Comparison of ENCODE assay signal across 9 cellular contexts in genomic region chr1:155051342-155051776, GRCh38. TPM values are rescaled to one million over a fixed set of nuclear protein-coding genes. Genes with fewer than 3 reads are reported as not detected.
DNase-seq lines count a peak whose midpoint lies in the region; ATAC-seq and TF ChIP-seq lines count a peak whose summit lies in the region.
"Had no signal": no experiment of that assay in that cellular context is flagged by ENCODE, and none has a peak within 500 bp of the region (broad histone marks: within the 10 kb centered on the region; RNA-seq: fewer than 3 reads in every experiment).

No MANE protein-coding gene starts in this region.

- peak overlapping the region; percentile 82 for H3K4me3 Mint-ChIP-seq in activated T-cell treated with anti-CD3 and anti-CD28 coated beads, Interleukin-2, amount 50 U/mL, for 4 hours

- H3K27me3 Mint-ChIP-seq in activated T-cell treated with anti-CD3 and anti-CD28 coated beads, Interleukin-2, amount 50 U/mL, for 4 hours (ENCODE audit: low read depth) = no peaks in the 10 kb centered on the region

- in situ Hi-C loops in HAP-1 (cut with MboI; ENCODE audit: low sequenced_read_pairs) = loop anchor here (5.0 kb wide), 1 partner anchor 89 kb away; the partner anchor contains the start of gene PYGO2

- H3K27ac ChIP-seq in hepatocyte (peak overlapping the region; percentile 57), spleen (peak overlapping the region; percentile 14 to 95 (median 90))

- H3K27me3 ChIP-seq in HAP-1 (ENCODE audit: low read depth) (no peaks in the 10 kb centered on the region), hepatocyte (no peaks in the 10 kb centered on the region), spleen (replicated peaks in 1 of 7) (no peaks in the 10 kb centered on the region)

- peaks cover 25% of the 10 kb centered on the region for H3K4me1 ChIP-seq in HAP-1
- peaks cover 25% of the 10 kb centered on the region for H3K4me1 ChIP-seq in hepatocyte (ENCODE audit: insufficient read depth)
- H3K4me1 ChIP-seq in spleen = peaks cover 11 to 51% (median 43%) of the 10 kb centered on the region in 6 donors

- no peaks in the 10 kb centered on the region for H4K20me1 ChIP-seq in hepatocyte (ENCODE audit: insufficient read depth, poor library complexity, severe bottlenecking)

- no peak for ATAC-seq in activated T-cell treated with anti-CD3 and anti-CD28 coated beads, Interleukin-2, amount 50 U/mL, for 4 hours
- ATAC-seq in GM18505 (IDR thresholded peaks at IDR 0.05; ENCODE audit: unreplicated experiment) = no peak

- DNase-seq in AG09309 (ENCODE audit: low read depth) (no peak), HAP-1 (ENCODE audit: low spot score in 2 of 2) (no peak), hepatocyte (ENCODE audit: low spot score) (no peak), spleen (no peak), occipital lobe (lab: John Stamatoyannopoulos, UW) (no peak), glomerular visceral epithelial cell (ENCODE audit: extremely low spot score) (no peak)
- DNase-seq in activated T-cell treated with anti-CD3 and anti-CD28 coated beads, Interleukin-2, amount 50 U/mL, for 4 hours = no peak

- H3K9me3 Mint-ChIP-seq in activated T-cell treated with anti-CD3 and anti-CD28 coated beads, Interleukin-2, amount 50 U/mL, for 4 hours = no peaks in the 10 kb centered on the region

- TF ChIP-seq POLR2A in spleen (IDR thresholded peaks at IDR 0.05) = no peak
- TF ChIP-seq POLR2A in GM18505 (IDR thresholded peaks at IDR 0.05; ENCODE audit: borderline replicate concordance, extremely low read depth, insufficient read depth, insufficient read length) = no peak

- H2AFZ ChIP-seq in hepatocyte = peak overlapping the region; percentile 84

- H3K79me2 ChIP-seq in hepatocyte = no peaks in the 10 kb centered on the region

- H3K4me3 ChIP-seq in AG09309 (ENCODE audit: control insufficient read depth, low read depth, low read length) (peak overlapping the region; percentile 76), HAP-1 (peak overlapping the region; percentile 81), hepatocyte (peak overlapping the region; percentile 92), spleen (peak overlapping the region; percentile 56 to 94 (median 72))

- H3K4me1 Mint-ChIP-seq in activated T-cell treated with anti-CD3 and anti-CD28 coated beads, Interleukin-2, amount 50 U/mL, for 4 hours (ENCODE audit: low read depth) = peaks cover 20% of the 10 kb centered on the region

- WGBS in hepatocyte (ENCODE audit: low lambda C conversion rate, missing lambda C conversion rate) = under 1% methylated on average over 23 of the region's 31 CpGs
- 0 to 1% (median 0%) methylated on average over 22 to 31 of the region's 31 CpGs for WGBS in spleen, 5 donors

- H3K36me3 Mint-ChIP-seq in activated T-cell treated with anti-CD3 and anti-CD28 coated beads, Interleukin-2, amount 50 U/mL, for 4 hours (ENCODE audit: insufficient read depth) = peaks cover 2% of the 10 kb centered on the region

- TF ChIP-seq CTCF in AG09309 (IDR thresholded peaks at IDR 0.05; ENCODE audit: control insufficient read depth, insufficient read depth, low read depth, low read length, missing control alignments) (no peak), hepatocyte (IDR thresholded peaks at IDR 0.05; ENCODE audit: poor library complexity) (no peak), spleen (IDR thresholded peaks at IDR 0.05 in 8 of 11, conservative IDR thresholded peaks at IDR 0.05 in 3 of 11) (no peak)

- no peaks in the 10 kb centered on the region for H3K9me3 ChIP-seq in HAP-1
- H3K9me3 ChIP-seq in hepatocyte (ENCODE audit: low read depth) = no peaks in the 10 kb centered on the region
- no peaks in the 10 kb centered on the region for H3K9me3 ChIP-seq in spleen

- no peaks in the 10 kb centered on the region for H3K9me2 ChIP-seq in hepatocyte (replicated peaks; ENCODE audit: insufficient read depth)

- intact Hi-C loops in spleen (cut with DNase I; ENCODE audit: low total_unique reads) = no loop called here

- peaks cover 27% of the 10 kb centered on the region for H3K36me3 ChIP-seq in HAP-1 (replicated peaks)
- no peaks in the 10 kb centered on the region for H3K36me3 ChIP-seq in hepatocyte (replicated peaks; ENCODE audit: insufficient read depth, low read depth)
- H3K36me3 ChIP-seq in spleen = peaks cover 0 to 31% (median 20%) of the 10 kb centered on the region in 6 donors

- H3K4me2 ChIP-seq in hepatocyte = peak overlapping the region; percentile 93

RNA-seq across cellular contexts. Expression of gene ADAM15, which starts 0.2 kb away (rescaled TPM):
- 10 to 100 TPM; 46.3 to 63.4 (median 48.8) TPM for total RNA-seq in activated T-cell treated with anti-CD3 and anti-CD28 coated beads, Interleukin-2, amount 50 U/mL, for 4 hours
- total RNA-seq in hepatocyte (44.8 and 55.7 TPM in 2 replicates), spleen (100 to 1,000 TPM in 2 of 7 donors, 10 to 100 TPM in 5; 70.8 to 205 (median 84.6) TPM), occipital lobe (13.3 TPM)
- polyA plus RNA-seq in hepatocyte (108 and 117 TPM in 2 replicates), spleen (100 to 1,000 TPM in 2 of 3 donors, 10 to 100 TPM in 1; 76.4 to 313 (median 286) TPM)

RNA-seq across cellular contexts. Expression of gene EFNA4, which starts 12.2 kb away (rescaled TPM):
- 1 to 10 TPM; 4.2 to 4.5 (median 4.3) TPM for total RNA-seq in activated T-cell treated with anti-CD3 and anti-CD28 coated beads, Interleukin-2, amount 50 U/mL, for 4 hours
- total RNA-seq in hepatocyte (20.5 and 21.3 TPM in 2 replicates), spleen (1 to 10 TPM; 4.6 to 7.7 (median 6.0) TPM), occipital lobe (0.62 TPM)
- polyA plus RNA-seq in hepatocyte (16.3 and 18.1 TPM in 2 replicates), spleen (1 to 10 TPM; 7.3 to 9.5 (median 8.7) TPM)

RNA-seq across cellular contexts. Expression of gene DCST1, which starts 17.7 kb away (rescaled TPM):
- total RNA-seq in activated T-cell treated with anti-CD3 and anti-CD28 coated beads, Interleukin-2, amount 50 U/mL, for 4 hours = not detected
- total RNA-seq in hepatocyte (0.60 TPM in 1 of 2 replicates, not detected in the other), spleen (not detected), occipital lobe (not detected)
- polyA plus RNA-seq in hepatocyte (0.12 TPM in 1 of 2 replicates, not detected in the other), spleen (not detected)
- total RNA-seq: myocyte had no signal

RNA-seq across cellular contexts. Expression of gene DCST2, which starts 17.8 kb away (rescaled TPM):
- total RNA-seq in activated T-cell treated with anti-CD3 and anti-CD28 coated beads, Interleukin-2, amount 50 U/mL, for 4 hours = under 1 TPM in 1 of 3 donors, not detected in 2; 0.08 TPM
- total RNA-seq in hepatocyte (0.04 and 1.6 TPM in 2 replicates), spleen (1 to 10 TPM in 2 of 7 donors, under 1 TPM in 4, not detected in 1; 0.54 to 4.1 (median 0.71) TPM), occipital lobe (0.16 TPM)
- polyA plus RNA-seq in hepatocyte (0.40 and 0.47 TPM in 2 replicates), spleen (1 to 10 TPM; 1.0 to 2.1 (median 1.7) TPM)
- total RNA-seq: myocyte had no signal

RNA-seq across cellular contexts. Expression of gene EFNA3, which starts 27.3 kb away (rescaled TPM):
- total RNA-seq in activated T-cell treated with anti-CD3 and anti-CD28 coated beads, Interleukin-2, amount 50 U/mL, for 4 hours = 1 to 10 TPM in 2 of 3 donors, under 1 TPM in 1; 0.84 to 2.0 (median 1.1) TPM
- total RNA-seq in hepatocyte (4.0 and 5.5 TPM in 2 replicates), spleen (1 to 10 TPM in 6 of 7 donors, not detected in 1; 1.6 to 4.3 (median 2.4) TPM), occipital lobe (7.6 TPM)
- polyA plus RNA-seq in hepatocyte (10.3 and 13.1 TPM in 2 replicates), spleen (1 to 10 TPM; 1.4 to 2.0 (median 1.7) TPM)
